ENCODE assay signal across 8 cellular contexts in genomic region chr2:74464406-74464805, GRCh38. TPM values are rescaled to one million over a fixed set of nuclear protein-coding genes. Genes with fewer than 3 reads are reported as not detected.
DNase-seq lines count a peak whose midpoint lies in the region; ATAC-seq and TF ChIP-seq lines count a peak whose summit lies in the region.

No MANE protein-coding gene starts in this region.

- TF ChIP-seq POLR2A in suprapubic skin (IDR thresholded peaks at IDR 0.05): no peak

- H3K27me3 ChIP-seq in iPS-20b (ENCODE audit: insufficient read depth, low read length): no peaks in the 10 kb centered on the region
- no peaks in the 10 kb centered on the region for H3K27me3 ChIP-seq in suprapubic skin

- H3K27me3 Mint-ChIP-seq in activated CD4-positive, alpha-beta T cell treated with anti-CD3 and anti-CD28 coated beads, Interleukin-2, amount 10 ng/mL, durations not matched to agents 24 days and 14 days: no peaks in the 10 kb centered on the region
- no peaks in the 10 kb centered on the region for H3K27me3 Mint-ChIP-seq in activated T-helper 17 cell treated with anti-CD3 and anti-CD28 coated beads, Interleukin-2, amount 50 U/mL, for 72 hours

- 0% methylated on average over 2 of the region's 13 CpGs for WGBS in suprapubic skin

- H3K4me3 Mint-ChIP-seq in activated CD4-positive, alpha-beta T cell treated with anti-CD3 and anti-CD28 coated beads, Interleukin-2, amount 10 ng/mL, durations not matched to agents 24 days and 14 days: peak overlapping the region; percentile 98
- H3K4me3 Mint-ChIP-seq in activated T-helper 17 cell treated with anti-CD3 and anti-CD28 coated beads, Interleukin-2, amount 50 U/mL, for 72 hours: peak overlapping the region; percentile 99

- peaks cover 25% of the 10 kb centered on the region for H3K36me3 Mint-ChIP-seq in activated CD4-positive, alpha-beta T cell treated with anti-CD3 and anti-CD28 coated beads, Interleukin-2, amount 10 ng/mL, durations not matched to agents 24 days and 14 days (ENCODE audit: low read depth)
- peaks cover 28% of the 10 kb centered on the region for H3K36me3 Mint-ChIP-seq in activated T-helper 17 cell treated with anti-CD3 and anti-CD28 coated beads, Interleukin-2, amount 50 U/mL, for 72 hours (ENCODE audit: low read depth)

- H3K4me1 ChIP-seq in iPS-20b (ENCODE audit: insufficient read depth, low read length): no peaks in the 10 kb centered on the region; the same call in 1 of the 2 replicates
- peaks cover 20% of the 10 kb centered on the region for H3K4me1 ChIP-seq in suprapubic skin

- TF ChIP-seq CTCF in suprapubic skin (IDR thresholded peaks at IDR 0.05): no peak

- H3K4me3 ChIP-seq in iPS-20b (ENCODE audit: low read length): peak overlapping the region; percentile 89
- H3K4me3 ChIP-seq in suprapubic skin: peak overlapping the region; percentile 90

- no peak for ATAC-seq in activated T-helper 17 cell treated with anti-CD3 and anti-CD28 coated beads, Interleukin-2, amount 50 U/mL, for 72 hours (replicated peaks)

- H3K4me1 Mint-ChIP-seq in activated CD4-positive, alpha-beta T cell treated with anti-CD3 and anti-CD28 coated beads, Interleukin-2, amount 10 ng/mL, durations not matched to agents 24 days and 14 days: peaks cover 18% of the 10 kb centered on the region
- peaks cover 9% of the 10 kb centered on the region for H3K4me1 Mint-ChIP-seq in activated T-helper 17 cell treated with anti-CD3 and anti-CD28 coated beads, Interleukin-2, amount 50 U/mL, for 72 hours

- H3K9me3 ChIP-seq in iPS-20b (ENCODE audit: insufficient read depth, low read depth, low read length) (no peaks in the 10 kb centered on the region), suprapubic skin (no peaks in the 10 kb centered on the region)

- peak overlapping the region; percentile 87 for H3K9ac ChIP-seq in iPS-20b (ENCODE audit: low read depth, low read length)

- DNase-seq in activated CD4-positive, alpha-beta T cell treated with anti-CD3 and anti-CD28 coated beads, Interleukin-2, amount 10 ng/mL, durations not matched to agents 24 days and 14 days: peak; percentile 64
- no peak for DNase-seq in activated CD4-positive, alpha-beta T cell treated with anti-CD3 and anti-CD28 coated beads for 4 hours
- DNase-seq in suprapubic skin (ENCODE audit: low spot score in 2 of 2) (no peak), SK-N-DZ (ENCODE audit: low spot score) (no peak), C1 segment of cervical spinal cord (lab: John Stamatoyannopoulos, UW) (no peak)
- no peak for DNase-seq in stimulated activated CD4-positive, alpha-beta T cell treated with anti-CD3 and anti-CD28 coated beads, Interleukin-4, amount 100 ng/mL, for 1 hour

- H3K36me3 ChIP-seq in iPS-20b (ENCODE audit: insufficient read depth, low read depth, low read length) (peaks cover 18% of the 10 kb centered on the region), suprapubic skin (peaks cover 22% of the 10 kb centered on the region)

- H3K27ac Mint-ChIP-seq in activated CD4-positive, alpha-beta T cell treated with anti-CD3 and anti-CD28 coated beads, Interleukin-2, amount 10 ng/mL, durations not matched to agents 24 days and 14 days: peak overlapping the region; percentile 81
- H3K27ac Mint-ChIP-seq in activated T-helper 17 cell treated with anti-CD3 and anti-CD28 coated beads, Interleukin-2, amount 50 U/mL, for 72 hours: peak overlapping the region; percentile 70

- no peak for TF ChIP-seq EP300 in suprapubic skin (IDR thresholded peaks at IDR 0.05)

- no peaks in the 10 kb centered on the region for H3K9me3 Mint-ChIP-seq in activated CD4-positive, alpha-beta T cell treated with anti-CD3 and anti-CD28 coated beads, Interleukin-2, amount 10 ng/mL, durations not matched to agents 24 days and 14 days
- H3K9me3 Mint-ChIP-seq in activated T-helper 17 cell treated with anti-CD3 and anti-CD28 coated beads, Interleukin-2, amount 50 U/mL, for 72 hours: no peaks in the 10 kb centered on the region

- intact Hi-C loops in activated CD4-positive, alpha-beta T cell treated with anti-CD3 and anti-CD28 coated beads, Interleukin-2, amount 10 ng/mL, durations not matched to agents 24 days and 14 days (cut with micrococcal nuclease): no loop called here

- H3K27ac ChIP-seq in iPS-20b (ENCODE audit: low read length): no peak overlapping the region
- peak overlapping the region; percentile 81 for H3K27ac ChIP-seq in suprapubic skin

RNA-seq across cellular contexts. Expression of gene MOGS, which starts 0.8 kb away (rescaled TPM):
- total RNA-seq in activated CD4-positive, alpha-beta T cell treated with anti-CD3 and anti-CD28 coated beads, Interleukin-2, amount 10 ng/mL, durations not matched to agents 24 days and 14 days: 84.2 and 85.7 TPM in 2 replicates
- total RNA-seq in activated T-helper 17 cell treated with anti-CD3 and anti-CD28 coated beads, Interleukin-2, amount 50 U/mL, for 72 hours: 10 to 100 TPM; 68.3 to 70.9 TPM
- total RNA-seq in suprapubic skin: 10 to 100 TPM; 44.1 to 81.3 (median 50.1) TPM
- 59.2 and 67.6 TPM in 2 replicates for polyA plus RNA-seq in SK-N-DZ (2014; cell fraction: cytosol; rRNA removed)
- 86.6 and 93.8 TPM in 2 replicates for polyA plus RNA-seq in SK-N-DZ (2014; cell fraction: nucleus; rRNA removed)

RNA-seq across cellular contexts. Expression of gene WBP1, which starts 6.2 kb away (rescaled TPM):
- total RNA-seq in activated CD4-positive, alpha-beta T cell treated with anti-CD3 and anti-CD28 coated beads, Interleukin-2, amount 10 ng/mL, durations not matched to agents 24 days and 14 days: 28.8 and 29.0 TPM in 2 replicates
- 10 to 100 TPM; 34.1 to 48.5 TPM for total RNA-seq in activated T-helper 17 cell treated with anti-CD3 and anti-CD28 coated beads, Interleukin-2, amount 50 U/mL, for 72 hours
- total RNA-seq in suprapubic skin: 100 to 1,000 TPM in 1 of 4 donors, 10 to 100 TPM in 3; 40.7 to 121 (median 47.0) TPM
- 84.4 and 108 TPM in 2 replicates for polyA plus RNA-seq in SK-N-DZ (2014; cell fraction: cytosol; rRNA removed)
- polyA plus RNA-seq in SK-N-DZ (2014; cell fraction: nucleus; rRNA removed): 173 and 174 TPM in 2 replicates

RNA-seq across cellular contexts. Expression of gene MRPL53, which starts 8.1 kb away (rescaled TPM):
- 89.0 and 115 TPM in 2 replicates for total RNA-seq in activated CD4-positive, alpha-beta T cell treated with anti-CD3 and anti-CD28 coated beads, Interleukin-2, amount 10 ng/mL, durations not matched to agents 24 days and 14 days
- 10 to 100 TPM; 83.8 to 91.2 TPM for total RNA-seq in activated T-helper 17 cell treated with anti-CD3 and anti-CD28 coated beads, Interleukin-2, amount 50 U/mL, for 72 hours
- total RNA-seq in suprapubic skin: 10 to 100 TPM; 13.1 to 36.0 (median 26.7) TPM
- polyA plus RNA-seq in SK-N-DZ (2014; cell fraction: cytosol; rRNA removed): 25.0 and 59.5 TPM in 2 replicates
- 32.2 and 56.4 TPM in 2 replicates for polyA plus RNA-seq in SK-N-DZ (2014; cell fraction: nucleus; rRNA removed)

RNA-seq across cellular contexts. Expression of gene INO80B, which starts 9.5 kb away (rescaled TPM):
- 51.8 and 54.5 TPM in 2 replicates for total RNA-seq in activated CD4-positive, alpha-beta T cell treated with anti-CD3 and anti-CD28 coated beads, Interleukin-2, amount 10 ng/mL, durations not matched to agents 24 days and 14 days
- total RNA-seq in activated T-helper 17 cell treated with anti-CD3 and anti-CD28 coated beads, Interleukin-2, amount 50 U/mL, for 72 hours: 10 to 100 TPM; 27.8 to 37.9 TPM
- 10 to 100 TPM; 15.9 to 75.9 (median 36.0) TPM for total RNA-seq in suprapubic skin
- 13.3 and 24.7 TPM in 2 replicates for polyA plus RNA-seq in SK-N-DZ (2014; cell fraction: cytosol; rRNA removed)
- polyA plus RNA-seq in SK-N-DZ (2014; cell fraction: nucleus; rRNA removed): 47.4 and 67.7 TPM in 2 replicates

RNA-seq across cellular contexts. Expression of gene CCDC142, which starts 18.4 kb away (rescaled TPM):
- 26.5 and 26.9 TPM in 2 replicates for total RNA-seq in activated CD4-positive, alpha-beta T cell treated with anti-CD3 and anti-CD28 coated beads, Interleukin-2, amount 10 ng/mL, durations not matched to agents 24 days and 14 days
- total RNA-seq in activated T-helper 17 cell treated with anti-CD3 and anti-CD28 coated beads, Interleukin-2, amount 50 U/mL, for 72 hours: 10 to 100 TPM; 25.4 to 26.3 TPM
- 10 to 100 TPM; 10.4 to 31.1 (median 18.7) TPM for total RNA-seq in suprapubic skin
- polyA plus RNA-seq in SK-N-DZ (2014; cell fraction: cytosol; rRNA removed): 7.7 and 14.9 TPM in 2 replicates
- 27.1 and 33.6 TPM in 2 replicates for polyA plus RNA-seq in SK-N-DZ (2014; cell fraction: nucleus; rRNA removed)
